11 cellular contexts compared by ENCODE assay signal in the genomic region with DNA sequence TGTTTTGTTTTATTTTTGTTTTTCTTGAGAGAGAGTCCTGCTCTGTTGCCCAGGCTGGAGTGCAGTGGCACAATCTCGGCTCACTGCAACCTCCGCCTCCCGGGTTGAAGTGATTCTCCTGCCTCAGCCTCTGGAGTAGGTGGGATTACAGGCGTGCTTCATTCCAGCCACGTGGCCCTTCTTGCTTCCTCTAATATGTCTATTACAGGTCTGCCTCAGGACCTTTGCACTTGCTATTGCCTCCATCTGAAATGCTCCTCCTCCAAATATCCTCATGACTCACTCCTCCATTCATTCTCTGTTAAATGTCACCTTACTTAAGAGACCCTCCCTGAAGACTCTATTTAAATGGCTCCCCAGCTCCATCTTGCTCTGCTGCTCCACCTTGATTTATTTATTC. TPM values are rescaled to one million over a fixed set of nuclear protein-coding genes. Genes with fewer than 3 reads are reported as not detected.
"Had no signal": no experiment of that assay in that cellular context is flagged by ENCODE, and none has a peak within 500 bp of the region (broad histone marks: within the 10 kb centered on the region; RNA-seq: fewer than 3 reads in every experiment).

No MANE protein-coding gene starts in this region.

- H3K9me3 Mint-ChIP-seq: H9, HFFc6 had no signal

- DNase-seq: GM23248, GOT3, H9, HCEC 1CT, HFFc6, IMR-90, KBM-7 had no signal

- H3K9ac ChIP-seq: GM23248 had no signal

- H3K27ac ChIP-seq: GM23248, HL-60 had no signal

- H3K27ac Mint-ChIP-seq: H9, HFFc6 had no signal

- H3K4me3 Mint-ChIP-seq: H9, HFFc6 had no signal

- FAIRE-seq: H54, HTR-8/SVneo had no signal

- H2AFZ ChIP-seq: GM23248 had no signal

- H3K4me3 ChIP-seq: GM23248 had no signal

RNA-seq across cellular contexts. Expression of a gene that starts 53.8 kb away (rescaled TPM):
- total RNA-seq: GM23248, HFFc6, HT-29 had no signal
- polyA plus RNA-seq: GM23248, IMR-90 had no signal
